8 cellular contexts compared by ENCODE assay signal in the genomic region with DNA sequence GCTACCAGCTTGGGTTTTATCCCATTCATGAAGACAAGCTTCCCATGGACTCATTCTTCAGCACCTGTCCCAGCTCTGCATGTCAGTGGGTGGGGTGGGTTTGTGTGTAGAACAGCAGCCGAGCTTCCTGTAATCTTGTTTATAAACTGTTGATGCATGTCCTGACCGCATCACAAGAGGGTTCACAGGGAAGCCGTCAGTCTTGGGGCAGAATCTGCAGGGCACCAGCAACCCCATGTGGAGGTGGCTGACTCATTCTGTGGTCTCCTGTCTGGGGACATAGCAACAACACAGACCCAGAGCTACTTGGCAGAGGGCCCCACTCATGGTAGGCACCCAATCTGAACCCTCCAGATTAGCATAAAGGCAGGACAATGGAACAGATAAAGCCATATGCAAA. TPM values are rescaled to one million over a fixed set of nuclear protein-coding genes. Genes with fewer than 3 reads are reported as not detected.
DNase-seq lines count a peak whose midpoint lies in the region; ATAC-seq and TF ChIP-seq lines count a peak whose summit lies in the region.

No MANE protein-coding gene starts in this region.

- peak overlapping the region; percentile 14; the same call in 1 of the 2 replicates for H3K27ac ChIP-seq in HL-60 (replicated peaks)
- no peak overlapping the region for H3K27ac ChIP-seq in ascending aorta
- no peak overlapping the region for H3K27ac ChIP-seq in lower lobe of right lung

- H3K36me3 ChIP-seq in ascending aorta (no peaks in the 10 kb centered on the region), lower lobe of right lung (no peaks in the 10 kb centered on the region)

- peak; percentile 76 to 88 for ATAC-seq in lower lobe of right lung
- ATAC-seq in stimulated activated naive B cell treated with anti-CD40 and anti-IgM and Interleukin-4, amounts not matched to agents 10 μg/mL and 1 μg/mL and 100 μg/mL, for 72 hours (replicated peaks), result peak; percentile 100

- DNase-seq in COLO668 (lab: John Stamatoyannopoulos, UW; ENCODE audit: unreplicated experiment) (peak; percentile 89), GM20000 (ENCODE audit: low spot score) (peak; percentile 75), HL-60 (ENCODE audit: low read depth in 1 of 2, low spot score in 1 of 2) (peak; percentile 64 to 89), T-helper 2 cell (peak; percentile 28 to 98 (median 75)), ascending aorta (ENCODE audit: low spot score in 2 of 2) (peak; percentile 58 to 78), lower lobe of right lung (peak; percentile 69), SHP77 (lab: John Stamatoyannopoulos, UW) (no peak)
- peak; percentile 86 for DNase-seq in stimulated activated naive B cell treated with anti-CD40 and anti-IgM and Interleukin-4, amounts not matched to agents 10 μg/mL and 1 μg/mL and 100 μg/mL, for 72 hours

- no peaks in the 10 kb centered on the region for H3K27me3 ChIP-seq in HL-60 (ENCODE audit: insufficient read depth, poor library complexity, severe bottlenecking)
- no peaks in the 10 kb centered on the region for H3K27me3 ChIP-seq in ascending aorta
- no peaks in the 10 kb centered on the region for H3K27me3 ChIP-seq in lower lobe of right lung (ENCODE audit: low read depth)

- peak overlapping the region; percentile 44 to 70 for H3K4me3 Mint-ChIP-seq in stimulated activated naive B cell treated with anti-CD40 and anti-IgM and Interleukin-4, amounts not matched to agents 10 μg/mL and 1 μg/mL and 100 μg/mL, for 72 hours

- peak; percentile 3 for TF ChIP-seq CTCF in GM20000 (IDR thresholded peaks at IDR 0.05; ENCODE audit: extremely low read depth, missing control alignments)
- TF ChIP-seq CTCF in HL-60 (IDR thresholded peaks at IDR 0.05; ENCODE audit: insufficient read depth, low read length), result no peak
- TF ChIP-seq CTCF in ascending aorta (IDR thresholded peaks at IDR 0.05), result no peak
- no peak for TF ChIP-seq CTCF in lower lobe of right lung (IDR thresholded peaks at IDR 0.05)

- intact Hi-C loops in ascending aorta (cut with DNase I) (no loop called here), lower lobe of right lung (cut with DNase I) (no loop called here)

- no peak overlapping the region for H3K4me3 ChIP-seq in HL-60 (replicated peaks; ENCODE audit: insufficient read depth, low read length)
- no peak overlapping the region for H3K4me3 ChIP-seq in ascending aorta
- no peak overlapping the region for H3K4me3 ChIP-seq in lower lobe of right lung

- H3K27me3 Mint-ChIP-seq in stimulated activated naive B cell treated with anti-CD40 and anti-IgM and Interleukin-4, amounts not matched to agents 10 μg/mL and 1 μg/mL and 100 μg/mL, for 72 hours, result no peaks in the 10 kb centered on the region

- H3K9me3 ChIP-seq in ascending aorta, result no peaks in the 10 kb centered on the region
- H3K9me3 ChIP-seq in lower lobe of right lung, result no peaks in the 10 kb centered on the region

- no peaks in the 10 kb centered on the region for H3K36me3 Mint-ChIP-seq in stimulated activated naive B cell treated with anti-CD40 and anti-IgM and Interleukin-4, amounts not matched to agents 10 μg/mL and 1 μg/mL and 100 μg/mL, for 72 hours

- no peaks in the 10 kb centered on the region for H3K4me1 ChIP-seq in ascending aorta
- H3K4me1 ChIP-seq in lower lobe of right lung, result peaks cover 58% of the 10 kb centered on the region

- H3K4me1 Mint-ChIP-seq in stimulated activated naive B cell treated with anti-CD40 and anti-IgM and Interleukin-4, amounts not matched to agents 10 μg/mL and 1 μg/mL and 100 μg/mL, for 72 hours, result peaks cover 28% of the 10 kb centered on the region in 2 donors

- peak overlapping the region; percentile 89 for H3K27ac Mint-ChIP-seq in stimulated activated naive B cell treated with anti-CD40 and anti-IgM and Interleukin-4, amounts not matched to agents 10 μg/mL and 1 μg/mL and 100 μg/mL, for 72 hours

- H3K9me3 Mint-ChIP-seq in stimulated activated naive B cell treated with anti-CD40 and anti-IgM and Interleukin-4, amounts not matched to agents 10 μg/mL and 1 μg/mL and 100 μg/mL, for 72 hours, result no peaks in the 10 kb centered on the region

RNA-seq across cellular contexts. Expression of a gene that starts 35.6 kb away (rescaled TPM):
- total RNA-seq in ascending aorta (2.4 TPM), lower lobe of right lung (56.8 TPM)

Comparison
In these comparisons a context has a peak if more than half of its experiments do, and no peak if none do; other contexts are left out.
1. DNase-seq: peak in COLO668 (single experiment), GM20000 (single experiment), HL-60 (2 of 2), T-helper 2 cell (5 of 5), ascending aorta (2 of 2), lower lobe of right lung (single experiment) and stimulated activated naive B cell treated with anti-CD40 and anti-IgM and Interleukin-4, amounts not matched to agents 10 μg/mL and 1 μg/mL and 100 μg/mL, for 72 hours (single experiment); none in SHP77 (0 of 2).
2. RNA of a gene that starts 35.6 kb away (total RNA-seq): 56.8 TPM in lower lobe of right lung (single experiment); 2.4 TPM in ascending aorta (single experiment); every median in the first group is over 10 times any median in the second.